ENCODE assay signal across 13 cellular contexts in the genomic region with DNA sequence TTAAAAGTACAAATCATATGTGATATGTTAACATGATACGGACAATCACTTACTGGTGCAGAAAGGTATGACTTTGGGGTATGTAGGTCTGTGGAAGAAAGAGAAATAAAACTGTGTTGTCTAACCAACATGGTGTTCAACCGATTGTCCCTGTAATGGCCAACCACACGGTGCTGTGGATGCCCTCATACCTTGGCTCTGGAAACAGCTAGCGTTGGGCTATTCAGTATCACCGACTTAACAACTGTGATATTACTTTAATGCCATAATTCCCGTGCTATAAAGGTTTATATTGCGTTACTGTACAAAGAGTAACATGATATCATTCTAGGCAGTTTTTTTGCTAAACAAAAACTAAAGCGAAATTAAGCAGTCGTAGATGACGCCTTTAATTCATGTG.
DNase-seq lines count a peak whose midpoint lies in the region; FAIRE-seq lines count a peak whose summit lies in the region.
"Had no signal": no experiment of that assay in that cellular context is flagged by ENCODE, and none has a peak within 500 bp of the region (broad histone marks: within the 10 kb centered on the region; RNA-seq: fewer than 3 reads in every experiment).

No MANE protein-coding gene starts in this region.

- no peaks in the 10 kb centered on the region for H3K9me3 ChIP-seq in mucosa of rectum (ENCODE audit: control insufficient read depth in 2 of 2, low read length in 2 of 2)
- H3K9me3 ChIP-seq: A549, BE2C had no signal

- peak; percentile 14 for DNase-seq in NCI-H1436 treated with DMSO at 0.1 percent for 48 hours (lab: John Stamatoyannopoulos, UW)
- no peak for DNase-seq in NCI-H345 treated with DMSO at 0.1 percent for 48 hours (lab: John Stamatoyannopoulos, UW; ENCODE audit: unreplicated experiment)
- no peak for DNase-seq in stimulated activated CD4-positive, alpha-beta T cell treated with anti-CD3 and anti-CD28 coated beads, Interleukin-2, amount 100 ng/mL, for 48 hours
- no peak for DNase-seq in iPS-NIHi7 (ENCODE audit: extremely low spot score)
- DNase-seq: BE2C; CD4-positive, alpha-beta memory T cell; DMS79 had no signal

- FAIRE-seq in colon (lab: Jason Lieb, UNC): peak; percentile 89
- FAIRE-seq: A549, GM12878, GM18507 had no signal

- H3K27me3 ChIP-seq in mucosa of rectum (ENCODE audit: control insufficient read depth in 2 of 2, insufficient read depth in 2 of 2, low read length in 2 of 2): no peaks in the 10 kb centered on the region
- H3K27me3 ChIP-seq: BE2C had no signal

- H3K4me3 ChIP-seq in mucosa of rectum (ENCODE audit: low read length in 2 of 2): peak overlapping the region in 1 of 2 donors; percentile 4
- H3K4me3 ChIP-seq: A549, GM12878 had no signal

- no peak overlapping the region for H3K9ac ChIP-seq in mucosa of rectum (ENCODE audit: low read depth in 1 of 2, low read length in 2 of 2)

- peak overlapping the region; percentile 45 to 70 for H3K27ac ChIP-seq in mucosa of rectum (ENCODE audit: low read depth in 2 of 2, low read length in 2 of 2)
- H3K27ac ChIP-seq: A549, C4-2B had no signal

- no peaks in the 10 kb centered on the region for H3K36me3 ChIP-seq in mucosa of rectum (ENCODE audit: control insufficient read depth in 2 of 2, insufficient read depth in 2 of 2, low read length in 2 of 2)
- H3K36me3 ChIP-seq: BE2C had no signal

- H3K4me1 ChIP-seq in mucosa of rectum (ENCODE audit: control insufficient read depth in 2 of 2, insufficient read depth in 2 of 2, low read length in 2 of 2): peaks cover 5 to 19% of the 10 kb centered on the region in 2 donors
- H3K4me1 ChIP-seq: BE2C had no signal
